Comparison of ENCODE assay signal across 8 cellular contexts in genomic region chr20:37911838-37912273, GRCh38. TPM values are rescaled to one million over a fixed set of nuclear protein-coding genes. Genes with fewer than 3 reads are reported as not detected.
A peak's percentile ranks its signal among the peaks of the same experiment; 100 is the strongest.
DNase-seq lines count a peak whose midpoint lies in the region; ATAC-seq and TF ChIP-seq lines count a peak whose summit lies in the region.

No MANE protein-coding gene starts in this region.

- ATAC-seq in gastrocnemius medialis (peak; percentile 11 to 59), HG03139 (IDR thresholded peaks at IDR 0.05; ENCODE audit: unreplicated experiment) (no peak), HG03095 (IDR thresholded peaks at IDR 0.05; ENCODE audit: unreplicated experiment) (no peak), GM21576 (IDR thresholded peaks at IDR 0.05; ENCODE audit: unreplicated experiment) (no peak)

- intact Hi-C loops in gastrocnemius medialis (cut with DNase I; ENCODE audit: low total_unique reads): no loop called here

- in situ Hi-C loops in gastrocnemius medialis (cut with MboI; ENCODE audit: low sequenced_read_pairs in 4 of 4): loop anchor here in 1 of 4 donors (25.0 kb wide), 1 partner anchor 100 kb away; no protein-coding TSS in a partner anchor

- no peak for TF ChIP-seq POLR2A in gastrocnemius medialis (IDR thresholded peaks at IDR 0.05)

- H3K36me3 ChIP-seq in gastrocnemius medialis: no peaks in the 10 kb centered on the region

- no peak overlapping the region for H3K4me3 ChIP-seq in gastrocnemius medialis

- no peak overlapping the region for H3K27ac ChIP-seq in gastrocnemius medialis

- no peaks in the 10 kb centered on the region for H3K9me3 ChIP-seq in gastrocnemius medialis

- no peaks in the 10 kb centered on the region for H3K4me1 ChIP-seq in gastrocnemius medialis

- TF ChIP-seq CTCF in gastrocnemius medialis (IDR thresholded peaks at IDR 0.05 in 4 of 5, conservative IDR thresholded peaks at IDR 0.05 in 1 of 5): no peak

- peaks cover 56 to 69% (median 64%) of the 10 kb centered on the region in 3 donors for H3K27me3 ChIP-seq in gastrocnemius medialis

- DNase-seq in NCI-H146 (lab: John Stamatoyannopoulos, UW): peak; percentile 27
- DNase-seq in NCI-H146 treated with DMSO at 0.1 percent for 48 hours (lab: John Stamatoyannopoulos, UW; ENCODE audit: unreplicated experiment): no peak
- DNase-seq in NCI-H2196 treated with DMSO at 0.1 percent for 48 hours (lab: John Stamatoyannopoulos, UW; ENCODE audit: unreplicated experiment): peak; percentile 55
- peak; percentile 79 for DNase-seq in ecto neural progenitor cell (ENCODE audit: low spot score)
- peak in 1 of 2 donors; percentile 28 for DNase-seq in gastrocnemius medialis

RNA-seq across cellular contexts. Expression of gene VSTM2L, which starts 8.9 kb away (rescaled TPM):
- 1 to 10 TPM in 3 of 4 donors, not detected in 1; 1.6 to 2.6 (median 2.4) TPM for total RNA-seq in gastrocnemius medialis

Comparison
In these comparisons a context has a peak if more than half of its experiments do, and no peak if none do; other contexts are left out.
1. ATAC-seq: peak in gastrocnemius medialis (2 of 2); none in HG03139 (single experiment), HG03095 (single experiment) and GM21576 (single experiment).